18 cellular contexts compared by ENCODE assay signal in genomic region chr2:222213084-222213483, GRCh38.
"Had no signal": no experiment of that assay in that cellular context is flagged by ENCODE, and none has a peak within 500 bp of the region (broad histone marks: within the 10 kb centered on the region; RNA-seq: fewer than 3 reads in every experiment).

No MANE protein-coding gene starts in this region.

- H3K9me3 ChIP-seq: esophagus muscularis mucosa, gastrocnemius medialis, heart right ventricle, left lung, lower lobe of right lung had no signal

- ATAC-seq: gastrocnemius medialis, heart right ventricle, left cardiac atrium, left lung, left ventricle myocardium superior, lower lobe of right lung had no signal

- H3K36me3 ChIP-seq: esophagus muscularis mucosa, gastrocnemius medialis, heart right ventricle, left lung, lower lobe of right lung had no signal

- H3K27ac ChIP-seq: coronary artery, dorsolateral prefrontal cortex, esophagus muscularis mucosa, gastrocnemius medialis, heart right ventricle, left lung, lower lobe of right lung had no signal

- H3K4me3 ChIP-seq: coronary artery, dorsolateral prefrontal cortex, esophagus muscularis mucosa, gastrocnemius medialis, heart right ventricle, left lung, lower lobe of right lung had no signal

- H3K27me3 ChIP-seq: gastrocnemius medialis had no signal

- DNase-seq: dermis blood vessel endothelial cell; dorsolateral prefrontal cortex; effector CD4-positive, alpha-beta T cell; effector memory CD4-positive, alpha-beta T cell; foreskin melanocyte; gastrocnemius medialis; glutamatergic neuron; head of caudate nucleus; heart right ventricle; hippocampal formation; left cardiac atrium; left lung; left ventricle myocardium superior; lower lobe of right lung; mesendoderm; midbrain had no signal

- H3K4me1 ChIP-seq: esophagus muscularis mucosa, gastrocnemius medialis, heart right ventricle, left lung, lower lobe of right lung had no signal
